ENCODE assay signal across 11 cellular contexts in genomic region chr19:15180451-15181390, GRCh38. TPM values are rescaled to one million over a fixed set of nuclear protein-coding genes. Genes with fewer than 3 reads are reported as not detected.
DNase-seq lines count a peak whose midpoint lies in the region; ATAC-seq, FAIRE-seq and TF ChIP-seq lines count a peak whose summit lies in the region.
"Had no signal": no experiment of that assay in that cellular context is flagged by ENCODE, and none has a peak within 500 bp of the region (broad histone marks: within the 10 kb centered on the region; RNA-seq: fewer than 3 reads in every experiment).

No MANE protein-coding gene starts in this region.

- H3K9ac ChIP-seq in keratinocyte (ENCODE audit: control insufficient read depth, extremely low read depth, insufficient read depth, low read length), result no peak overlapping the region
- H3K9ac ChIP-seq in kidney (ENCODE audit: low read length in 2 of 2), result no peak overlapping the region

- H3K9me3 Mint-ChIP-seq in IgD-negative memory B cell, result no peaks in the 10 kb centered on the region
- H3K9me3 Mint-ChIP-seq: CD4-positive, alpha-beta T cell; dendritic cell treated with granulocyte-macrophage colony-stimulating factor and Interleukin-4, amounts not matched to agents 40 ng/mL and 50 ng/mL, for 4 days had no signal

- H3K4me1 Mint-ChIP-seq in IgD-negative memory B cell, result peaks cover 0 to 5% (median 4%) of the 10 kb centered on the region in 3 donors

- peak; percentile 68 for DNase-seq in BE2C
- peak; percentile 60 for DNase-seq in RKO (ENCODE audit: low spot score)
- no peak for DNase-seq in keratinocyte (ENCODE audit: low read depth, low spot score)
- no peak for DNase-seq in kidney
- no peak for DNase-seq in central memory CD4-positive, alpha-beta T cell
- no peak for DNase-seq in AG08396 (ENCODE audit: low spot score)
- DNase-seq: CD4-positive, alpha-beta T cell had no signal

- H3K27me3 ChIP-seq in BE2C (peaks cover 6% of the 10 kb centered on the region; the same call in 1 of the 2 replicates), keratinocyte (ENCODE audit: control insufficient read depth, extremely low read depth, insufficient read depth, low read length) (no peaks in the 10 kb centered on the region)

- H2AFZ ChIP-seq in keratinocyte (ENCODE audit: control insufficient read depth, low read length), result no peak overlapping the region

- H3K27me3 Mint-ChIP-seq in IgD-negative memory B cell, result peaks cover 10% of the 10 kb centered on the region

- H3K4me1 ChIP-seq in BE2C, result no peaks in the 10 kb centered on the region
- no peaks in the 10 kb centered on the region for H3K4me1 ChIP-seq in keratinocyte (ENCODE audit: control insufficient read depth, extremely low read depth, insufficient read depth, low read length)
- H3K4me1 ChIP-seq in kidney (ENCODE audit: control insufficient read depth in 1 of 2, insufficient read depth in 1 of 2, low read depth in 1 of 2, low read length in 2 of 2), result peaks cover 0 to 2% of the 10 kb centered on the region in 2 donors

- H3K27ac Mint-ChIP-seq in IgD-negative memory B cell, result peak overlapping the region in 1 of 3 donors; percentile 73
- H3K27ac Mint-ChIP-seq: CD4-positive, alpha-beta T cell; dendritic cell treated with granulocyte-macrophage colony-stimulating factor and Interleukin-4, amounts not matched to agents 40 ng/mL and 50 ng/mL, for 4 days had no signal

- no peaks in the 10 kb centered on the region for H4K20me1 ChIP-seq in keratinocyte (ENCODE audit: control insufficient read depth, extremely low read depth, insufficient read depth, low read length)

- peaks cover 3% of the 10 kb centered on the region for H3K36me3 Mint-ChIP-seq in IgD-negative memory B cell

- dilution Hi-C loops in keratinocyte (cut with MboI; ENCODE audit: extremely low pct_ligation_motif_present, low sequenced_read_pairs), result no loop called here

- no peaks in the 10 kb centered on the region for H3K9me1 ChIP-seq in keratinocyte (ENCODE audit: control insufficient read depth, extremely low read depth, insufficient read depth, low read length)

- no peak for FAIRE-seq in keratinocyte (lab: Jason Lieb, UNC)
- no peak for FAIRE-seq in kidney (lab: Jason Lieb, UNC)
- FAIRE-seq: RCC 7860 had no signal

- H3K4me3 ChIP-seq in BE2C (ENCODE audit: low read depth, low read length) (peak overlapping the region; percentile 68), keratinocyte (ENCODE audit: control insufficient read depth in 2 of 3, extremely low read depth in 1 of 3, insufficient read depth in 2 of 3, low read depth in 1 of 3, low read length in 3 of 3) (peak overlapping the region in 1 of 3 experiments; percentile 36), kidney (ENCODE audit: low read length in 2 of 2) (peak overlapping the region in 1 of 2 donors; percentile 21)

- H3K27ac ChIP-seq in keratinocyte (ENCODE audit: control insufficient read depth, insufficient read depth, low read length), result no peak overlapping the region
- H3K27ac ChIP-seq in kidney (ENCODE audit: low read depth in 2 of 2, low read length in 2 of 2), result no peak overlapping the region

- TF ChIP-seq CTCF in BE2C (IDR thresholded peaks at IDR 0.05; ENCODE audit: low read depth, low read length) (no peak), keratinocyte (optimal IDR thresholded peaks at IDR 0.05 in 1 of 3, IDR thresholded peaks at IDR 0.05 in 1 of 3, conservative IDR thresholded peaks at IDR 0.05 in 1 of 3; ENCODE audit: extremely low read depth in 1 of 3, insufficient read depth in 2 of 3, low read length in 3 of 3) (no peak), kidney (IDR thresholded peaks at IDR 0.05; ENCODE audit: borderline replicate concordance, extremely low read depth, insufficient read depth) (no peak)

- ATAC-seq in GM19455 (IDR thresholded peaks at IDR 0.05; ENCODE audit: unreplicated experiment), result no peak

- no peaks in the 10 kb centered on the region for H3K36me3 ChIP-seq in BE2C
- H3K36me3 ChIP-seq in keratinocyte (ENCODE audit: control insufficient read depth in 2 of 2, extremely low read depth in 1 of 2, insufficient read depth in 2 of 2, low read length in 2 of 2), result peaks cover 0 to 7% of the 10 kb centered on the region in 2 experiments
- peaks cover 0 to 5% of the 10 kb centered on the region in 2 donors for H3K36me3 ChIP-seq in kidney (ENCODE audit: control insufficient read depth in 1 of 2, insufficient read depth in 2 of 2, low read length in 2 of 2)

- peak overlapping the region in 3 of 4 donors; percentile 22 to 57 (median 48) for H3K4me3 Mint-ChIP-seq in IgD-negative memory B cell
- H3K4me3 Mint-ChIP-seq: CD4-positive, alpha-beta T cell; dendritic cell treated with granulocyte-macrophage colony-stimulating factor and Interleukin-4, amounts not matched to agents 40 ng/mL and 50 ng/mL, for 4 days had no signal

- intact Hi-C loops in kidney (cut with DNase I), result no loop called here

- no peaks in the 10 kb centered on the region for H3K79me2 ChIP-seq in keratinocyte (ENCODE audit: control insufficient read depth, insufficient read depth, low read length)

- no peaks in the 10 kb centered on the region for H3K9me3 ChIP-seq in BE2C
- no peaks in the 10 kb centered on the region for H3K9me3 ChIP-seq in keratinocyte (ENCODE audit: control insufficient read depth, low read depth, low read length)
- no peaks in the 10 kb centered on the region for H3K9me3 ChIP-seq in kidney (ENCODE audit: control insufficient read depth in 1 of 2, low read length in 2 of 2)

- peak overlapping the region; percentile 1 for H3K4me2 ChIP-seq in keratinocyte (ENCODE audit: control insufficient read depth, extremely low read depth, insufficient read depth, low read depth, low read length)

RNA-seq across cellular contexts. Expression of gene NOTCH3, which starts 20.1 kb away (rescaled TPM):
- 0.36 TPM for polyA plus RNA-seq in BE2C (2012; ENCODE audit: insufficient read depth, insufficient read length, low read depth)
- polyA plus RNA-seq in IgD-negative memory B cell (not detected), keratinocyte (2.5 to 14.9 TPM (median 4.1 TPM) in 3 replicates), kidney (ENCODE audit: insufficient read depth, low read depth, low replicate concordance) (15.1 TPM)
- polyA plus RNA-seq in keratinocyte (2011; ENCODE audit: low read depth), result 39.1 TPM
- polyA plus RNA-seq in keratinocyte (2011; cell fraction: cytosol; rRNA removed), result 1.7 and 3.5 TPM in 2 replicates
- polyA plus RNA-seq in keratinocyte (2011; cell fraction: nucleus; rRNA removed), result 29.6 and 36.8 TPM in 2 replicates
- polyA plus RNA-seq in keratinocyte (2012; ENCODE audit: low replicate concordance), result 4.2 and 45.4 TPM in 2 replicates
- 17.6 to 102 TPM (median 31.2 TPM) in 3 replicates for polyA minus RNA-seq in keratinocyte
- polyA minus RNA-seq in keratinocyte (2011; cell fraction: cytosol; rRNA and poly(A)+ RNA removed), result 58.3 TPM
- polyA minus RNA-seq in keratinocyte (2011; cell fraction: nucleus; rRNA and poly(A)+ RNA removed), result 138 and 146 TPM in 2 replicates
- total RNA-seq in kidney, result 92.3 TPM
- total RNA-seq: CD4-positive, alpha-beta T cell had no signal

RNA-seq across cellular contexts. Expression of gene EPHX3, which starts 51.5 kb away (rescaled TPM):
- polyA plus RNA-seq in BE2C (2012; ENCODE audit: insufficient read depth, insufficient read length, low read depth), result not detected
- not detected for polyA plus RNA-seq in IgD-negative memory B cell
- polyA plus RNA-seq in keratinocyte, result 0.33 to 1.2 TPM (median 0.51 TPM) in 3 replicates
- polyA plus RNA-seq in keratinocyte (2011; ENCODE audit: low read depth), result 5.2 TPM
- 0.27 and 0.40 TPM in 2 replicates for polyA plus RNA-seq in keratinocyte (2011; cell fraction: cytosol; rRNA removed)
- 1.7 and 2.1 TPM in 2 replicates for polyA plus RNA-seq in keratinocyte (2011; cell fraction: nucleus; rRNA removed)
- 0.39 and 16.9 TPM in 2 replicates for polyA plus RNA-seq in keratinocyte (2012; ENCODE audit: low replicate concordance)
- polyA minus RNA-seq in keratinocyte, result 1.2 to 1.5 TPM (median 1.4 TPM) in 3 replicates
- polyA minus RNA-seq in keratinocyte (2011; cell fraction: cytosol; rRNA and poly(A)+ RNA removed), result not detected
- 0.93 and 1.1 TPM in 2 replicates for polyA minus RNA-seq in keratinocyte (2011; cell fraction: nucleus; rRNA and poly(A)+ RNA removed)
- total RNA-seq in kidney, result 2.0 TPM
- polyA plus RNA-seq in kidney (ENCODE audit: insufficient read depth, low read depth, low replicate concordance), result 3.5 TPM
- total RNA-seq: CD4-positive, alpha-beta T cell had no signal

Comparison
In these comparisons a context has a peak if more than half of its experiments do, and no peak if none do; other contexts are left out.
1. DNase-seq: peak in BE2C (single experiment) and RKO (single experiment); none in keratinocyte (single experiment), kidney (single experiment), central memory CD4-positive, alpha-beta T cell (single experiment) and AG08396 (single experiment).